In genomic region chr14:39432179-39432618, GRCh38 we compare ENCODE assay signal across 1 cellular context.
TF ChIP-seq lines count a peak whose summit lies in the region.

FBXO33 (minus strand) TSS chr14:39432433; CDS start chr14:39432162, 271 bp downstream.

TF ChIP-seq in IMR-90, 13 proteins besides CTCF, POLR2A, EP300 and RAD21 (continued from another document):
- TF ChIP-seq MAFK (IDR thresholded peaks at IDR 0.05; ENCODE audit: low read depth, low read length), result no peak
- no peak for TF ChIP-seq SMC3 (IDR thresholded peaks at IDR 0.05; ENCODE audit: low read depth, low read length)
- TF ChIP-seq MAZ (IDR thresholded peaks at IDR 0.05; ENCODE audit: borderline replicate concordance, low read depth, low read length), result peak; percentile 70; the same call in 1 of the 2 replicates
- TF ChIP-seq MXI1 (IDR thresholded peaks at IDR 0.05; ENCODE audit: borderline replicate concordance, low read depth, low read length), result peak; percentile 17; the same call in 1 of the 2 replicates
- peak; percentile 92 for TF ChIP-seq USF2 (IDR thresholded peaks at IDR 0.05; ENCODE audit: low read depth, low read length)
- peak; percentile 98 for TF ChIP-seq BHLHE40 (IDR thresholded peaks at IDR 0.05; ENCODE audit: low read depth, low read length)
- TF ChIP-seq CHD1 (IDR thresholded peaks at IDR 0.05; ENCODE audit: low read depth, low read length), result peak; percentile 99; the same call in 1 of the 2 replicates
- TF ChIP-seq RFX5 (IDR thresholded peaks at IDR 0.05; ENCODE audit: low read depth, low read length), result no peak
TF ChIP-seq in IMR-90: peak in this region for 5.
